ENCODE assay signal across 10 cellular contexts in genomic region chr22:37027556-37027955, GRCh38.
"Had no signal": no experiment of that assay in that cellular context is flagged by ENCODE, and none has a peak within 500 bp of the region (broad histone marks: within the 10 kb centered on the region; RNA-seq: fewer than 3 reads in every experiment).

No MANE protein-coding gene starts in this region.

- H3K4me3 Mint-ChIP-seq: GM23338, H9, HFFc6, IgD-negative memory B cell had no signal

- DNase-seq: H9, HCEC 1CT, HFFc6, KBM-7 had no signal

- H2AFZ ChIP-seq: GM23338 had no signal

- H3K9ac ChIP-seq: KMS-11 had no signal

- ATAC-seq: GM23338 had no signal

- H3K27ac Mint-ChIP-seq: GM23338, HFFc6, IgD-negative memory B cell had no signal

- H3K4me1 Mint-ChIP-seq: IgD-negative memory B cell had no signal

- H3K4me3 ChIP-seq: GM23338 had no signal

- H3K27ac ChIP-seq: HL-60, KMS-11 had no signal

- FAIRE-seq: H1, H54 had no signal

- H3K9me3 Mint-ChIP-seq: GM23338, H9, HFFc6, IgD-negative memory B cell had no signal

- H3K4me2 ChIP-seq: GM23338, KMS-11 had no signal
